ENCODE assay signal across 8 cellular contexts in genomic region chr1:20660363-20661234, GRCh38. TPM values are rescaled to one million over a fixed set of nuclear protein-coding genes. Genes with fewer than 3 reads are reported as not detected.
DNase-seq lines count a peak whose midpoint lies in the region; ATAC-seq, FAIRE-seq and TF ChIP-seq lines count a peak whose summit lies in the region.

No MANE protein-coding gene starts in this region.

- no peaks in the 10 kb centered on the region for H3K9me3 ChIP-seq in iPS-20b (ENCODE audit: insufficient read depth, low read depth, low read length)

- peak overlapping the region; percentile 99 for H3K27ac Mint-ChIP-seq in activated naive CD8-positive, alpha-beta T cell
- peak overlapping the region; percentile 98 for H3K27ac Mint-ChIP-seq in stimulated activated naive CD8-positive, alpha-beta T cell treated with anti-CD3 and anti-CD28 coated beads, Interleukin-15, Interleukin-2, amounts not matched to agents 100 ng/mL and 50 ng/mL, for 24 hours

- peak overlapping the region; percentile 98 for H3K4me3 ChIP-seq in iPS-20b (ENCODE audit: low read length)

- H3K36me3 ChIP-seq in iPS-20b (ENCODE audit: insufficient read depth, low read depth, low read length) = peaks cover 45% of the 10 kb centered on the region

- H3K27ac ChIP-seq in iPS-20b (ENCODE audit: low read length) = peak overlapping the region; percentile 89

- H3K27me3 ChIP-seq in iPS-20b (ENCODE audit: insufficient read depth, low read length) = no peaks in the 10 kb centered on the region

- H3K4me1 Mint-ChIP-seq in activated naive CD8-positive, alpha-beta T cell (ENCODE audit: low read depth) = peaks cover 53% of the 10 kb centered on the region
- peaks cover 48% of the 10 kb centered on the region for H3K4me1 Mint-ChIP-seq in stimulated activated naive CD8-positive, alpha-beta T cell treated with anti-CD3 and anti-CD28 coated beads, Interleukin-15, Interleukin-2, amounts not matched to agents 100 ng/mL and 50 ng/mL, for 24 hours (ENCODE audit: low read depth)

- H3K9me3 Mint-ChIP-seq in activated naive CD8-positive, alpha-beta T cell (ENCODE audit: low read depth) = no peaks in the 10 kb centered on the region
- no peaks in the 10 kb centered on the region for H3K9me3 Mint-ChIP-seq in stimulated activated naive CD8-positive, alpha-beta T cell treated with anti-CD3 and anti-CD28 coated beads, Interleukin-15, Interleukin-2, amounts not matched to agents 100 ng/mL and 50 ng/mL, for 24 hours

- no peaks in the 10 kb centered on the region for H3K27me3 Mint-ChIP-seq in activated naive CD8-positive, alpha-beta T cell
- H3K27me3 Mint-ChIP-seq in stimulated activated naive CD8-positive, alpha-beta T cell treated with anti-CD3 and anti-CD28 coated beads, Interleukin-15, Interleukin-2, amounts not matched to agents 100 ng/mL and 50 ng/mL, for 24 hours = no peaks in the 10 kb centered on the region

- FAIRE-seq in GM12891 (lab: Jason Lieb, UNC) = no peak

- peaks cover 7% of the 10 kb centered on the region; the same call in 1 of the 2 replicates for H3K4me1 ChIP-seq in iPS-20b (ENCODE audit: insufficient read depth, low read length)

- peaks cover 2% of the 10 kb centered on the region for H3K36me3 Mint-ChIP-seq in activated naive CD8-positive, alpha-beta T cell
- H3K36me3 Mint-ChIP-seq in stimulated activated naive CD8-positive, alpha-beta T cell treated with anti-CD3 and anti-CD28 coated beads, Interleukin-15, Interleukin-2, amounts not matched to agents 100 ng/mL and 50 ng/mL, for 24 hours (ENCODE audit: low read depth) = peaks cover 39% of the 10 kb centered on the region

- peak overlapping the region; percentile 97 for H3K9ac ChIP-seq in iPS-20b (ENCODE audit: low read depth, low read length)

- H3K4me3 Mint-ChIP-seq in activated naive CD8-positive, alpha-beta T cell = peak overlapping the region; percentile 99
- H3K4me3 Mint-ChIP-seq in stimulated activated naive CD8-positive, alpha-beta T cell treated with anti-CD3 and anti-CD28 coated beads, Interleukin-15, Interleukin-2, amounts not matched to agents 100 ng/mL and 50 ng/mL, for 24 hours = peak overlapping the region; percentile 99

- ATAC-seq in HG03432 (IDR thresholded peaks at IDR 0.05; ENCODE audit: unreplicated experiment) (peak; percentile 13), GM18909 (IDR thresholded peaks at IDR 0.05; ENCODE audit: poor library complexity, unreplicated experiment) (no peak)

- DNase-seq in GM12891 (ENCODE audit: insufficient read length, low spot score) (no peak), NCI-H748 treated with DMSO at 0.1 percent for 48 hours (lab: John Stamatoyannopoulos, UW) (no peak), GM03348 (ENCODE audit: low spot score) (no peak)

- TF ChIP-seq POLR2A in GM12891 (IDR thresholded peaks at IDR 0.05; ENCODE audit: low read depth, low read length) = no peak

TF ChIP-seq in GM12891, 5 proteins besides CTCF, POLR2A, EP300 and RAD21:
- TF ChIP-seq SPI1 (IDR thresholded peaks at IDR 0.05; ENCODE audit: low read depth, low read length) = 0 out of 2 replicates have a peak, but pooled peaks have one; percentile 10
- TF ChIP-seq POLR2AphosphoS5 (IDR thresholded peaks at IDR 0.05; ENCODE audit: low read depth, low read length) = no peak

RNA-seq across cellular contexts. Expression of gene DDOST, which starts 0.6 kb away (rescaled TPM):
- 117 TPM for polyA plus RNA-seq in GM12891 (2012; ENCODE audit: low read depth, missing spikeins)

RNA-seq across cellular contexts. Expression of gene PINK1, which starts 27.3 kb away (rescaled TPM):
- polyA plus RNA-seq in GM12891 (2012; ENCODE audit: low read depth, missing spikeins) = 1.9 TPM

RNA-seq across cellular contexts. Expression of gene KIF17, which starts 57.2 kb away (rescaled TPM):
- polyA plus RNA-seq in GM12891 (2012; ENCODE audit: low read depth, missing spikeins) = 0.06 TPM
